ENCODE assay signal across 14 cellular contexts in genomic region chr3:17140670-17141505, GRCh38.
DNase-seq lines count a peak whose midpoint lies in the region; TF ChIP-seq lines count a peak whose summit lies in the region.
"Had no signal": no experiment of that assay in that cellular context is flagged by ENCODE, and none has a peak within 500 bp of the region (broad histone marks: within the 10 kb centered on the region; RNA-seq: fewer than 3 reads in every experiment).

No MANE protein-coding gene starts in this region.

- peak overlapping the region in 1 of 2 donors; percentile 60 for H3K27ac ChIP-seq in ascending aorta
- H3K27ac ChIP-seq: C4-2B, ovary, Peyer's patch had no signal

- intact Hi-C loops in ascending aorta (cut with DNase I) = no loop called here

- TF ChIP-seq CTCF in AG10803 (conservative IDR thresholded peaks at IDR 0.05; ENCODE audit: low read length) (no peak), ascending aorta (IDR thresholded peaks at IDR 0.05) (peak in 2 of 3 experiments; percentile 14 to 26)

- DNase-seq in AG10803 (ENCODE audit: low read depth) = peak; percentile 10
- DNase-seq in H7 = peak; percentile 68
- peak; percentile 57 to 90 for DNase-seq in ascending aorta (ENCODE audit: low spot score in 2 of 2)
- DNase-seq in iPS-NIHi7 (ENCODE audit: extremely low spot score) = peak; percentile 39
- DNase-seq in CD1c-positive myeloid dendritic cell (ENCODE audit: extremely low spot score) = no peak
- DNase-seq in A172 (ENCODE audit: low spot score) = no peak
- DNase-seq in DMS 273 treated with DMSO at 0.1 percent for 48 hours (lab: John Stamatoyannopoulos, UW) = no peak
- DNase-seq in COLO668 (lab: John Stamatoyannopoulos, UW; ENCODE audit: unreplicated experiment) = no peak
- DNase-seq: ovary; Peyer's patch; stimulated activated CD4-positive, alpha-beta T cell treated with anti-CD3 and anti-CD28 coated beads, Interleukin-1b, Interleukin-23, amount 100 ng/mL, for 48 hours; stimulated activated naive B cell treated with anti-CD40 and anti-IgM and Interleukin-4, amounts not matched to agents 10 μg/mL and 1 μg/mL and 100 μg/mL, for 72 hours had no signal

- no peaks in the 10 kb centered on the region for H3K9me3 ChIP-seq in ascending aorta
- H3K9me3 ChIP-seq: ovary, Peyer's patch had no signal

- H3K36me3 ChIP-seq in H7 (replicated peaks; ENCODE audit: control insufficient read depth, insufficient read depth, low read length) (no peaks in the 10 kb centered on the region), ascending aorta (no peaks in the 10 kb centered on the region)
- H3K36me3 ChIP-seq: ovary, Peyer's patch had no signal

- H3K27me3 ChIP-seq in H7 (ENCODE audit: control insufficient read depth, insufficient read depth, low read length) (no peaks in the 10 kb centered on the region; the same call in 1 of the 2 replicates), ascending aorta (no peaks in the 10 kb centered on the region)
- H3K27me3 ChIP-seq: dorsolateral prefrontal cortex, ovary, Peyer's patch had no signal

- H3K4me3 ChIP-seq in AG10803 (ENCODE audit: low read length) (no peak overlapping the region), H7 (ENCODE audit: insufficient read depth, low read depth, low read length) (no peak overlapping the region), ascending aorta (peak overlapping the region in 1 of 2 donors; percentile 16)
- H3K4me3 ChIP-seq: dorsolateral prefrontal cortex, ovary, Peyer's patch had no signal

- peaks cover 10 to 19% of the 10 kb centered on the region in 2 donors for H3K4me1 ChIP-seq in ascending aorta
- H3K4me1 ChIP-seq: Peyer's patch had no signal

Comparison
In these comparisons a context has a peak if more than half of its experiments do, and no peak if none do; other contexts are left out.
1. DNase-seq: peak in AG10803 (single experiment), H7 (single experiment), ascending aorta (2 of 2) and iPS-NIHi7 (single experiment); none in CD1c-positive myeloid dendritic cell (single experiment), A172 (single experiment), DMS 273 treated with DMSO at 0.1 percent for 48 hours (single experiment) and COLO668 (single experiment).